Comparison of ENCODE assay signal across 11 cellular contexts in the genomic region with DNA sequence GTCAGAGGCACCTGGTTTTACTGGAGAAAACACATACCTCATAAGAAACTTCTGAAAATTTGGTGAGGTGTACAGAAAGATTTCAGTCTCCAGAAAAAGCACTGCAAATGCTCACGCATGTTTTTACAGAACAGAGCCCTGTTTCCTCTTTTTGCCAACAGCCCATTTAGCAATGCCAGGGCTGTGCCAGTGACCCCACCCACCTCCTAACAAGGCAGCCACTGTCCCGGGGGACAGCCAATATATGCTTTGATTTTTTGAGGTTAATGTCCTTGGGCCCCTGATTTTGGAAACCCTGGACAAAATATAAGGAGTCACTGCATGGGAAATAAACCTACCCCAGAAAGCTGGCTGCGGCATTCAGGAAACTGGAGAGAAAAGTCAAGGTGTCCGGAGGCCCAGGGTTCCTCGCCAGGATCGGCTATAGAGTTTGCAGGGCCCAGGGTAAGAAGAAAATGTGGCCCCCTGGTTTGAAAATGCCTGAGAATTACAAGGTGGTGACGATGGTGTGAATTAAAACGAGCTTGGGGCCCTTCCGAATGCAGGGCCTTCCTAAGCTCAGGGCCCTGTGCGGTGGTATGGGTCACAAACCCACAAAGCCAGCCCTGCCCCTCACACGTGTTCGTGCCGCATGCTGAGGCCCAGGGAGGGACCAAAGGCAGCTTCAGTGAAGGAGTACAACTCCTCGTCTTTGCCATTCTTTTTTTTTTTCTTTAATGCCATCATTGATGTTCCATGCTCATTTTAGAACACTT.
DNase-seq lines count a peak whose midpoint lies in the region; ATAC-seq, FAIRE-seq and TF ChIP-seq lines count a peak whose summit lies in the region.
"Had no signal": no experiment of that assay in that cellular context is flagged by ENCODE, and none has a peak within 500 bp of the region (broad histone marks: within the 10 kb centered on the region; RNA-seq: fewer than 3 reads in every experiment).

No MANE protein-coding gene starts in this region.

- H3K4me1 Mint-ChIP-seq in WTC11, result peaks cover 14% of the 10 kb centered on the region
- H3K4me1 Mint-ChIP-seq in stimulated activated memory B cell treated with anti-CD40 and anti-IgM and Interleukin-4, amounts not matched to agents 10 μg/mL and 1 μg/mL and 100 μg/mL, for 72 hours, result peaks cover 66% of the 10 kb centered on the region

- WGBS in GM23248 (ENCODE audit: low coverage in 1 of 2, low lambda C conversion rate in 2 of 2, missing lambda C conversion rate in 2 of 2), 2 experiments, result 30 to 36% methylated on average over 14 of the region's 14 CpGs

- H3K9me3 ChIP-seq in GM23248 (ENCODE audit: low read depth) (no peaks in the 10 kb centered on the region), kidney (ENCODE audit: control insufficient read depth in 1 of 2, low read length in 2 of 2) (no peaks in the 10 kb centered on the region)

- H3K9me2 ChIP-seq in GM23248 (ENCODE audit: insufficient read depth), result no peaks in the 10 kb centered on the region

- H2AFZ ChIP-seq in GM23248, result no peak overlapping the region

- peak overlapping the region; percentile 47 for H3K4me2 ChIP-seq in GM23248 (ENCODE audit: unreplicated experiment)

- H3K4me3 ChIP-seq in GM23248 (peak overlapping the region; percentile 37), kidney (ENCODE audit: low read length in 2 of 2) (no peak overlapping the region)

- no peak for TF ChIP-seq POLR2A in H54 (IDR thresholded peaks at IDR 0.05; ENCODE audit: low read depth, low read length)

- peaks cover 36% of the 10 kb centered on the region for H3K27me3 Mint-ChIP-seq in WTC11 (ENCODE audit: low read depth)
- H3K27me3 Mint-ChIP-seq in stimulated activated memory B cell treated with anti-CD40 and anti-IgM and Interleukin-4, amounts not matched to agents 10 μg/mL and 1 μg/mL and 100 μg/mL, for 72 hours, result no peaks in the 10 kb centered on the region

- POLR2A ChIA-PET in WTC11 (lab: Charles Lee), result interaction anchor here (0.6 kb wide), 1 partner anchor 17 kb away, joined by 5 read pairs; no protein-coding TSS in a partner anchor

- CTCF ChIA-PET in WTC11 (lab: Charles Lee), result interaction anchor here (0.8 to 2.2 kb wide), 4 partner anchors 11 to 53 kb away, joined by 4 to 14 read pairs (median 6); no protein-coding TSS in a partner anchor

- peaks cover 8% of the 10 kb centered on the region; the same call in 1 of the 2 replicates for H3F3A ChIP-seq in GM23248 (ENCODE audit: insufficient read depth)

- ATAC-seq in WTC11 (no peak), HG02610 (IDR thresholded peaks at IDR 0.05; ENCODE audit: unreplicated experiment) (no peak)
- ATAC-seq in stimulated activated memory B cell treated with anti-CD40 and anti-IgM and Interleukin-4, amounts not matched to agents 10 μg/mL and 1 μg/mL and 100 μg/mL, for 72 hours, result peak; percentile 35

- no peak for FAIRE-seq in kidney (lab: Jason Lieb, UNC)
- no peak for FAIRE-seq in H54 (lab: Jason Lieb, UNC)

- H3K79me2 ChIP-seq in GM23248 (ENCODE audit: insufficient read depth), result peaks cover 98% of the 10 kb centered on the region

- in situ Hi-C loops in GM23248 (cut with MboI), result no loop called here

- TF ChIP-seq CTCF in WTC11 (IDR thresholded peaks at IDR 0.05) (no peak), kidney (IDR thresholded peaks at IDR 0.05; ENCODE audit: borderline replicate concordance, extremely low read depth, insufficient read depth) (no peak)

- no peaks in the 10 kb centered on the region for H4K20me1 ChIP-seq in GM23248 (ENCODE audit: insufficient read depth)

- intact Hi-C loops in kidney (cut with DNase I), result no loop called here

- H3K36me3 Mint-ChIP-seq in WTC11, result no peaks in the 10 kb centered on the region
- H3K36me3 Mint-ChIP-seq in stimulated activated memory B cell treated with anti-CD40 and anti-IgM and Interleukin-4, amounts not matched to agents 10 μg/mL and 1 μg/mL and 100 μg/mL, for 72 hours, result no peaks in the 10 kb centered on the region

- H3K27ac Mint-ChIP-seq in WTC11, result no peak overlapping the region
- no peak overlapping the region for H3K27ac Mint-ChIP-seq in stimulated activated memory B cell treated with anti-CD40 and anti-IgM and Interleukin-4, amounts not matched to agents 10 μg/mL and 1 μg/mL and 100 μg/mL, for 72 hours

- DNase-seq in GM23248 (peak; percentile 79), WTC11 (ENCODE audit: low spot score) (peak; percentile 9), kidney (peak; percentile 49), H54 (ENCODE audit: insufficient read length, low spot score) (no peak)
- no peak for DNase-seq in activated CD8-positive, alpha-beta memory T cell treated with anti-CD3 and anti-CD28 coated beads for 24 hours
- no peak for DNase-seq in stimulated activated naive CD4-positive, alpha-beta T cell treated with Interleukin-2 at 50 U/mL for 16 hours (lab: John Stamatoyannopoulos, UW)
- DNase-seq: activated CD4-positive, alpha-beta T cell treated with anti-CD3 and anti-CD28 coated beads for 1 hour; NCI-H82 had no signal

- H3K27me3 ChIP-seq in GM23248 (replicated peaks; ENCODE audit: insufficient read depth), result no peaks in the 10 kb centered on the region

- H3K4me1 ChIP-seq in GM23248 (ENCODE audit: insufficient read depth) (peaks cover 46% of the 10 kb centered on the region), kidney (ENCODE audit: control insufficient read depth in 1 of 2, insufficient read depth in 1 of 2, low read depth in 1 of 2, low read length in 2 of 2) (peaks cover 26 to 39% of the 10 kb centered on the region in 2 donors)

- H3K27ac ChIP-seq in GM23248 (peak overlapping the region; percentile 70), kidney (ENCODE audit: low read depth in 2 of 2, low read length in 2 of 2) (no peak overlapping the region)

- no peaks in the 10 kb centered on the region for H3K36me3 ChIP-seq in GM23248 (ENCODE audit: low read depth)
- no peaks in the 10 kb centered on the region for H3K36me3 ChIP-seq in kidney (ENCODE audit: control insufficient read depth in 1 of 2, insufficient read depth in 2 of 2, low read length in 2 of 2)

- no peak overlapping the region for H3K4me3 Mint-ChIP-seq in WTC11
- H3K4me3 Mint-ChIP-seq in stimulated activated memory B cell treated with anti-CD40 and anti-IgM and Interleukin-4, amounts not matched to agents 10 μg/mL and 1 μg/mL and 100 μg/mL, for 72 hours, result no peak overlapping the region
- H3K4me3 Mint-ChIP-seq: neural crest cell had no signal

- no peaks in the 10 kb centered on the region for H3K9me3 Mint-ChIP-seq in WTC11
- no peaks in the 10 kb centered on the region for H3K9me3 Mint-ChIP-seq in stimulated activated memory B cell treated with anti-CD40 and anti-IgM and Interleukin-4, amounts not matched to agents 10 μg/mL and 1 μg/mL and 100 μg/mL, for 72 hours
- H3K9me3 Mint-ChIP-seq: neural crest cell had no signal

- H3K9ac ChIP-seq in GM23248 (peak overlapping the region; percentile 73), kidney (ENCODE audit: low read length in 2 of 2) (no peak overlapping the region)

TF ChIP-seq in WTC11, 78 proteins besides CTCF, POLR2A, EP300 and RAD21 (continues in another document):
- TF ChIP-seq, protein P1, sequence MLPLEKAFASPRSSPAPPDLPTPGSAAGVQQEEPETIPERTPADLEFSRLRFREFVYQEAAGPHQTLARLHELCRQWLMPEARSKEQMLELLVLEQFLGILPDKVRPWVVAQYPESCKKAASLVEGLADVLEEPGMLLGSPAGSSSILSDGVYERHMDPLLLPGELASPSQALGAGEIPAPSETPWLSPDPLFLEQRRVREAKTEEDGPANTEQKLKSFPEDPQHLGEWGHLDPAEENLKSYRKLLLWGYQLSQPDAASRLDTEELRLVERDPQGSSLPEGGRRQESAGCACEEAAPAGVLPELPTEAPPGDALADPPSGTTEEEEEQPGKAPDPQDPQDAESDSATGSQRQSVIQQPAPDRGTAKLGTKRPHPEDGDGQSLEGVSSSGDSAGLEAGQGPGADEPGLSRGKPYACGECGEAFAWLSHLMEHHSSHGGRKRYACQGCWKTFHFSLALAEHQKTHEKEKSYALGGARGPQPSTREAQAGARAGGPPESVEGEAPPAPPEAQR (CRISPR knock-in tag; IDR thresholded peaks at IDR 0.05), result no peak
- TF ChIP-seq GTF2I (CRISPR knock-in tag; conservative IDR thresholded peaks at IDR 0.05), result no peak
- no peak for TF ChIP-seq TEAD4 (CRISPR knock-in tag; IDR thresholded peaks at IDR 0.05)
- TF ChIP-seq KAT7 (CRISPR knock-in tag; IDR thresholded peaks at IDR 0.05; ENCODE audit: borderline replicate concordance), result no peak
- TF ChIP-seq, protein P2, sequence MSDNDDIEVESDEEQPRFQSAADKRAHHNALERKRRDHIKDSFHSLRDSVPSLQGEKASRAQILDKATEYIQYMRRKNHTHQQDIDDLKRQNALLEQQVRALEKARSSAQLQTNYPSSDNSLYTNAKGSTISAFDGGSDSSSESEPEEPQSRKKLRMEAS (CRISPR knock-in tag; IDR thresholded peaks at IDR 0.05), result no peak
- no peak for TF ChIP-seq ESRRA (CRISPR knock-in tag; IDR thresholded peaks at IDR 0.05; ENCODE audit: borderline replicate concordance)
- TF ChIP-seq, protein P3, sequence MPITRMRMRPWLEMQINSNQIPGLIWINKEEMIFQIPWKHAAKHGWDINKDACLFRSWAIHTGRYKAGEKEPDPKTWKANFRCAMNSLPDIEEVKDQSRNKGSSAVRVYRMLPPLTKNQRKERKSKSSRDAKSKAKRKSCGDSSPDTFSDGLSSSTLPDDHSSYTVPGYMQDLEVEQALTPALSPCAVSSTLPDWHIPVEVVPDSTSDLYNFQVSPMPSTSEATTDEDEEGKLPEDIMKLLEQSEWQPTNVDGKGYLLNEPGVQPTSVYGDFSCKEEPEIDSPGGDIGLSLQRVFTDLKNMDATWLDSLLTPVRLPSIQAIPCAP (CRISPR knock-in tag; IDR thresholded peaks at IDR 0.05), result no peak
- no peak for TF ChIP-seq ZNF138 (CRISPR knock-in tag; conservative IDR thresholded peaks at IDR 0.05)
- TF ChIP-seq, protein P4, sequence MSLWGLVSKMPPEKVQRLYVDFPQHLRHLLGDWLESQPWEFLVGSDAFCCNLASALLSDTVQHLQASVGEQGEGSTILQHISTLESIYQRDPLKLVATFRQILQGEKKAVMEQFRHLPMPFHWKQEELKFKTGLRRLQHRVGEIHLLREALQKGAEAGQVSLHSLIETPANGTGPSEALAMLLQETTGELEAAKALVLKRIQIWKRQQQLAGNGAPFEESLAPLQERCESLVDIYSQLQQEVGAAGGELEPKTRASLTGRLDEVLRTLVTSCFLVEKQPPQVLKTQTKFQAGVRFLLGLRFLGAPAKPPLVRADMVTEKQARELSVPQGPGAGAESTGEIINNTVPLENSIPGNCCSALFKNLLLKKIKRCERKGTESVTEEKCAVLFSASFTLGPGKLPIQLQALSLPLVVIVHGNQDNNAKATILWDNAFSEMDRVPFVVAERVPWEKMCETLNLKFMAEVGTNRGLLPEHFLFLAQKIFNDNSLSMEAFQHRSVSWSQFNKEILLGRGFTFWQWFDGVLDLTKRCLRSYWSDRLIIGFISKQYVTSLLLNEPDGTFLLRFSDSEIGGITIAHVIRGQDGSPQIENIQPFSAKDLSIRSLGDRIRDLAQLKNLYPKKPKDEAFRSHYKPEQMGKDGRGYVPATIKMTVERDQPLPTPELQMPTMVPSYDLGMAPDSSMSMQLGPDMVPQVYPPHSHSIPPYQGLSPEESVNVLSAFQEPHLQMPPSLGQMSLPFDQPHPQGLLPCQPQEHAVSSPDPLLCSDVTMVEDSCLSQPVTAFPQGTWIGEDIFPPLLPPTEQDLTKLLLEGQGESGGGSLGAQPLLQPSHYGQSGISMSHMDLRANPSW (CRISPR knock-in tag; conservative IDR thresholded peaks at IDR 0.05; ENCODE audit: low read depth), result no peak

Comparison
In these comparisons a context has a peak if more than half of its experiments do, and no peak if none do; other contexts are left out.
1. DNase-seq: peak in GM23248 (single experiment), WTC11 (single experiment) and kidney (single experiment); none in activated CD8-positive, alpha-beta memory T cell treated with anti-CD3 and anti-CD28 coated beads for 24 hours (single experiment), stimulated activated naive CD4-positive, alpha-beta T cell treated with Interleukin-2 at 50 U/mL for 16 hours (single experiment) and H54 (single experiment).